In the genomic region with DNA sequence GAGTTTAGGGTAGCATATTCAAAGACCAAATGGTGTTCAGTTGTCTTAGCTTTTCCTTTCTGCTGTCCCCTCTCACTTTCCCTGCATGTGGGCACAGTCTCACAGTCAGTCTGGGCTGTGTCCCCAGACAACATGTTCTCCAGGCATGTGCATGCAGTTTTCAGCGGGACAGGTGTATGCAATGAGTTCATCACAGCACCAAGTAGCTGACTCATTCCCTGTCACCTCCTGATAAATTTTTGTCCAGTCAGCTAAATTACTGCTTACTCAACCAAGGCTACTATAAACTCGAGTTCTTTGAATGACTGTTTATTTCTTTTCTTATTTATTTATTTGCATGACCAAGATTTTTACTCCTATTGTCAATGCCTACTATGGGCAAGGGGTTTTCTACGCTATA, we compare ENCODE assay signal across 2 cellular contexts.
TF ChIP-seq lines count a peak whose summit lies in the region.

No MANE protein-coding gene starts in this region.

TF ChIP-seq in A549, 52 proteins besides CTCF, POLR2A, EP300 and RAD21:
- TF ChIP-seq MAFK (IDR thresholded peaks at IDR 0.05; ENCODE audit: partially characterized antibody) = peak; percentile 88
- no peak for TF ChIP-seq ZC3H11A (IDR thresholded peaks at IDR 0.05)

TF ChIP-seq in IMR-90, 13 proteins besides CTCF, POLR2A, EP300 and RAD21:
- TF ChIP-seq SMC3 (IDR thresholded peaks at IDR 0.05; ENCODE audit: low read depth, low read length) = no peak
- TF ChIP-seq FOS (IDR thresholded peaks at IDR 0.05; ENCODE audit: low read depth, low read length) = no peak
- TF ChIP-seq, protein P1, sequence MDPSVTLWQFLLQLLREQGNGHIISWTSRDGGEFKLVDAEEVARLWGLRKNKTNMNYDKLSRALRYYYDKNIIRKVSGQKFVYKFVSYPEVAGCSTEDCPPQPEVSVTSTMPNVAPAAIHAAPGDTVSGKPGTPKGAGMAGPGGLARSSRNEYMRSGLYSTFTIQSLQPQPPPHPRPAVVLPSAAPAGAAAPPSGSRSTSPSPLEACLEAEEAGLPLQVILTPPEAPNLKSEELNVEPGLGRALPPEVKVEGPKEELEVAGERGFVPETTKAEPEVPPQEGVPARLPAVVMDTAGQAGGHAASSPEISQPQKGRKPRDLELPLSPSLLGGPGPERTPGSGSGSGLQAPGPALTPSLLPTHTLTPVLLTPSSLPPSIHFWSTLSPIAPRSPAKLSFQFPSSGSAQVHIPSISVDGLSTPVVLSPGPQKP (IDR thresholded peaks at IDR 0.05; ENCODE audit: borderline replicate concordance, low read depth, low read length) = no peak
- TF ChIP-seq MAFK (IDR thresholded peaks at IDR 0.05; ENCODE audit: low read depth, low read length) = peak; percentile 96
- no peak for TF ChIP-seq CEBPB (IDR thresholded peaks at IDR 0.05; ENCODE audit: low read depth, low read length)
- no peak for TF ChIP-seq BHLHE40 (IDR thresholded peaks at IDR 0.05; ENCODE audit: low read depth, low read length)
- TF ChIP-seq RFX5 (IDR thresholded peaks at IDR 0.05; ENCODE audit: low read depth, low read length) = no peak
